7 cellular contexts compared by ENCODE assay signal in genomic region chr9:116048072-116048471, GRCh38.
"Had no signal": no experiment of that assay in that cellular context is flagged by ENCODE, and none has a peak within 500 bp of the region (broad histone marks: within the 10 kb centered on the region; RNA-seq: fewer than 3 reads in every experiment).

No MANE protein-coding gene starts in this region.

- H3K27ac ChIP-seq: GM23248, HL-60 had no signal

- H2AFZ ChIP-seq: GM23248 had no signal

- ATAC-seq: K562 had no signal

- H3K9ac ChIP-seq: GM23248 had no signal

- DNase-seq: GM23248, GOT3, H9, HCEC 1CT, IMR-90 had no signal

- FAIRE-seq: K562 had no signal

- H3K4me3 ChIP-seq: GM23248, K562 had no signal
